Comparison of ENCODE assay signal across 12 cellular contexts in genomic region chr5:55913396-55914140, GRCh38.
DNase-seq lines count a peak whose midpoint lies in the region; ATAC-seq, FAIRE-seq and TF ChIP-seq lines count a peak whose summit lies in the region.
"Had no signal": no experiment of that assay in that cellular context is flagged by ENCODE, and none has a peak within 500 bp of the region (broad histone marks: within the 10 kb centered on the region; RNA-seq: fewer than 3 reads in every experiment).

No MANE protein-coding gene starts in this region.

- DNase-seq in glomerular visceral epithelial cell (ENCODE audit: extremely low spot score): peak; percentile 73
- no peak for DNase-seq in EL
- DNase-seq in H54 (ENCODE audit: insufficient read length, low spot score): no peak
- no peak for DNase-seq in UCSD-AML1 (lab: John Stamatoyannopoulos, UW; ENCODE audit: unreplicated experiment)
- DNase-seq in activated T-cell treated with anti-CD3 and anti-CD28 coated beads, Interleukin-2, amount 50 U/mL, for 48 hours: no peak
- DNase-seq: foreskin keratinocyte; naive thymus-derived CD4-positive, alpha-beta T cell; NCI-H446 treated with DMSO at 0.1 percent for 48 hours had no signal

- TF ChIP-seq POLR2A in H54 (IDR thresholded peaks at IDR 0.05; ENCODE audit: low read depth, low read length): no peak

- peak; percentile 29 for ATAC-seq in GM18867 (IDR thresholded peaks at IDR 0.05; ENCODE audit: unreplicated experiment)
- peak; percentile 10 for ATAC-seq in GM21576 (IDR thresholded peaks at IDR 0.05; ENCODE audit: unreplicated experiment)
- ATAC-seq in HG03108 (IDR thresholded peaks at IDR 0.05; ENCODE audit: unreplicated experiment): peak; percentile 40
- ATAC-seq: foreskin keratinocyte; naive thymus-derived CD4-positive, alpha-beta T cell had no signal

- FAIRE-seq in H54 (lab: Jason Lieb, UNC): no peak
- FAIRE-seq: keratinocyte had no signal
